ENCODE assay signal across 17 cellular contexts in genomic region chr1:229191066-229191674, GRCh38.
A peak's percentile ranks its signal among the peaks of the same experiment; 100 is the strongest.
DNase-seq lines count a peak whose midpoint lies in the region; ATAC-seq, FAIRE-seq and TF ChIP-seq lines count a peak whose summit lies in the region.
"Had no signal": no experiment of that assay in that cellular context is flagged by ENCODE, and none has a peak within 500 bp of the region (broad histone marks: within the 10 kb centered on the region; RNA-seq: fewer than 3 reads in every experiment).

No MANE protein-coding gene starts in this region.

- CTCF ChIA-PET in A549 (lab: Yijun Ruan, JAX), result interaction anchor here (1.2 to 1.6 kb wide), 2 partner anchors 25 to 353 kb away, joined by 3 read pairs; no protein-coding TSS in a partner anchor

- no peak for TF ChIP-seq RAD21 in A549 (conservative IDR thresholded peaks at IDR 0.05 in 1 of 2, IDR thresholded peaks at IDR 0.05 in 1 of 2)

- peak overlapping the region; percentile 28 to 58; a peak in 5 of 6 replicates for H3K27ac ChIP-seq in A549
- H3K27ac ChIP-seq in foreskin keratinocyte, result peak overlapping the region; percentile 77
- H3K27ac ChIP-seq in heart left ventricle, result no peak overlapping the region
- H3K27ac ChIP-seq: adrenal gland, PC-9, uterus had no signal

- no peak for ATAC-seq in A549
- ATAC-seq in foreskin keratinocyte, result peak; percentile 94
- ATAC-seq in HG03025 (IDR thresholded peaks at IDR 0.05; ENCODE audit: low FRiP score, unreplicated experiment), result no peak
- ATAC-seq in sciatic nerve, result no peak
- no peak for ATAC-seq in heart left ventricle
- ATAC-seq: left ventricle myocardium superior had no signal

- WGBS in A549 (ENCODE audit: missing lambda C conversion rate), result 58% methylated on average over 3 of the region's 3 CpGs
- WGBS in heart left ventricle, 4 donors, result 63 to 81% (median 71%) methylated on average over 3 of the region's 3 CpGs

- POLR2A ChIA-PET in A549 (lab: Yijun Ruan, JAX), result no interaction called here

- H3K4me3 ChIP-seq in A549 (no peak overlapping the region), HAP-1 (no peak overlapping the region), heart left ventricle (no peak overlapping the region)
- H3K4me3 ChIP-seq: adrenal gland, PC-9, uterus had no signal

- H3K4me1 ChIP-seq in A549, result peaks cover 21% of the 10 kb centered on the region
- H3K4me1 ChIP-seq in HAP-1, result peaks cover 4% of the 10 kb centered on the region
- H3K4me1 ChIP-seq in foreskin keratinocyte, result peaks cover 19% of the 10 kb centered on the region
- H3K4me1 ChIP-seq in heart left ventricle, result peaks cover 0 to 31% (median 0%) of the 10 kb centered on the region in 12 donors
- H3K4me1 ChIP-seq: uterus had no signal

- H3K4me2 ChIP-seq in A549, result peak overlapping the region; percentile 34; the same call in 2 of the 3 replicates
- H3K4me2 ChIP-seq: PC-9 had no signal

- in situ Hi-C loops in HAP-1 (cut with MboI; ENCODE audit: low sequenced_read_pairs), result no loop called here

- no peaks in the 10 kb centered on the region for H3K9me3 ChIP-seq in A549
- no peaks in the 10 kb centered on the region for H3K9me3 ChIP-seq in HAP-1
- H3K9me3 ChIP-seq in heart left ventricle, result no peaks in the 10 kb centered on the region
- H3K9me3 ChIP-seq: adrenal gland, uterus had no signal

- H3K36me3 ChIP-seq in HAP-1 (replicated peaks) (no peaks in the 10 kb centered on the region), heart left ventricle (no peaks in the 10 kb centered on the region)
- H3K36me3 ChIP-seq: adrenal gland, uterus had no signal

- DNase-seq in A549 (ENCODE audit: low read depth in 1 of 2, low spot score in 1 of 2), result peak in 1 of 2 experiments; percentile 10
- peak; percentile 32 to 56 for DNase-seq in HAP-1 (ENCODE audit: low spot score in 2 of 2)
- DNase-seq in SW480 (ENCODE audit: low spot score), result peak; percentile 36
- peak; percentile 60 to 79 for DNase-seq in foreskin keratinocyte
- DNase-seq in NCI-H524 treated with DMSO at 0.1 percent for 48 hours (lab: John Stamatoyannopoulos, UW), result no peak
- no peak for DNase-seq in sciatic nerve (ENCODE audit: low spot score)
- DNase-seq in heart left ventricle, result no peak
- DNase-seq: activated CD4-positive, alpha-beta memory T cell treated with anti-CD3 and anti-CD28 coated beads, Interleukin-2, amount 10 ng/mL, durations not matched to agents 7 days and 5 days; adrenal gland; erythroblast; left ventricle myocardium superior; MM.1S; NCI-H187 treated with DMSO at 0.1 percent for 48 hours; stimulated activated naive CD8-positive, alpha-beta T cell treated with anti-CD3 and anti-CD28 coated beads, Interleukin-15, amount 100 ng/mL, for 72 hours; uterus had no signal

- no peak for TF ChIP-seq POLR2A in A549 (IDR thresholded peaks at IDR 0.05; ENCODE audit: low read length)
- no peak for TF ChIP-seq POLR2A in heart left ventricle (IDR thresholded peaks at IDR 0.05)

- TF ChIP-seq EP300 in A549 (IDR thresholded peaks at IDR 0.05), result no peak

- intact Hi-C loops in sciatic nerve (cut with DNase I), result no loop called here
- intact Hi-C loops in heart left ventricle (cut with DNase I), result no loop called here

- no peak for TF ChIP-seq CTCF in A549 (IDR thresholded peaks at IDR 0.05)
- no peak for TF ChIP-seq CTCF in foreskin keratinocyte (conservative IDR thresholded peaks at IDR 0.05)
- TF ChIP-seq CTCF in heart left ventricle (IDR thresholded peaks at IDR 0.05), result no peak

- FAIRE-seq in A549 (lab: Jason Lieb, UNC), result no peak

- H3K27me3 ChIP-seq in HAP-1 (ENCODE audit: low read depth) (no peaks in the 10 kb centered on the region), foreskin keratinocyte (no peaks in the 10 kb centered on the region), heart left ventricle (peaks cover 0 to 4% (median 0%) of the 10 kb centered on the region in 9 donors)
- H3K27me3 ChIP-seq: adrenal gland, uterus had no signal

TF ChIP-seq in A549, 52 proteins besides CTCF, POLR2A, EP300 and RAD21:
- no peak for TF ChIP-seq CHD2 (IDR thresholded peaks at IDR 0.05; ENCODE audit: low read length, partially characterized antibody)
- no peak for TF ChIP-seq NPAS2 (CRISPR knock-in tag; IDR thresholded peaks at IDR 0.05; ENCODE audit: borderline replicate concordance)
- TF ChIP-seq PHF8 (IDR thresholded peaks at IDR 0.05; ENCODE audit: borderline replicate concordance, low read depth), result no peak
- no peak for TF ChIP-seq MAZ (IDR thresholded peaks at IDR 0.05; ENCODE audit: borderline replicate concordance, low read depth, low read length)
- no peak for TF ChIP-seq ZSCAN20 (CRISPR knock-in tag; IDR thresholded peaks at IDR 0.05)
- TF ChIP-seq FOSB (CRISPR knock-in tag; IDR thresholded peaks at IDR 0.05), result no peak
- peak; percentile 90 for TF ChIP-seq MAFK (IDR thresholded peaks at IDR 0.05; ENCODE audit: partially characterized antibody)
- peak; percentile 33; the same call in 1 of the 2 replicates for TF ChIP-seq NFE2L2 (conservative IDR thresholded peaks at IDR 0.05; ENCODE audit: low read length)
- TF ChIP-seq ESRRA (IDR thresholded peaks at IDR 0.05; ENCODE audit: borderline replicate concordance, low read length), result no peak

Comparison
In these comparisons a context has a peak if more than half of its experiments do, and no peak if none do; other contexts are left out.
1. DNase-seq: peak in HAP-1 (2 of 2), SW480 (single experiment) and foreskin keratinocyte (2 of 2); none in NCI-H524 treated with DMSO at 0.1 percent for 48 hours (single experiment), sciatic nerve (single experiment) and heart left ventricle (0 of 5).
2. H3K27ac ChIP-seq: peak in A549 (2 of 2) and foreskin keratinocyte (single experiment); none in heart left ventricle (0 of 12).